In genomic region chr7:30770936-30771858, GRCh38 we compare ENCODE assay signal across 1 cellular context.
TF ChIP-seq lines count a peak whose summit lies in the region.

MINDY4 (plus strand) TSS chr7:30771417; CDS start chr7:30771494, 77 bp downstream.

TF ChIP-seq in K562, 482 proteins besides CTCF, POLR2A, EP300 and RAD21 (continued from another document and continues in another):
- TF ChIP-seq ZBTB9 (CRISPR knock-in tag; IDR thresholded peaks at IDR 0.05): peak; percentile 58
- TF ChIP-seq CREBBP (IDR thresholded peaks at IDR 0.05; ENCODE audit: low read depth, low read length): no peak
- TF ChIP-seq PRPF4 (IDR thresholded peaks at IDR 0.05; ENCODE audit: insufficient read depth, low read depth, low read length, poor library complexity, severe bottlenecking): no peak
- no peak for TF ChIP-seq NFATC3 (IDR thresholded peaks at IDR 0.05)
- TF ChIP-seq ZNF274 (IDR thresholded peaks at IDR 0.05; ENCODE audit: borderline replicate concordance, low read depth, low read length): no peak
- no peak for TF ChIP-seq EZH2 (IDR thresholded peaks at IDR 0.05; ENCODE audit: borderline replicate concordance, low read depth, low read length)
- TF ChIP-seq RNF219 (CRISPR knock-in tag; IDR thresholded peaks at IDR 0.05): no peak
- TF ChIP-seq ELF4 (CRISPR knock-in tag; IDR thresholded peaks at IDR 0.05): no peak
- TF ChIP-seq SAFB2 (IDR thresholded peaks at IDR 0.05; ENCODE audit: borderline replicate concordance, low read depth, low read length, severe bottlenecking): no peak
- no peak for TF ChIP-seq TFAM (CRISPR knock-in tag; conservative IDR thresholded peaks at IDR 0.05)
- TF ChIP-seq HNRNPLL (IDR thresholded peaks at IDR 0.05; ENCODE audit: low read depth, low read length, poor library complexity, severe bottlenecking): peak; percentile 62
- no peak for TF ChIP-seq BRF2 (IDR thresholded peaks at IDR 0.05; ENCODE audit: borderline replicate concordance, insufficient read depth, insufficient read length)
- peak; percentile 74 for TF ChIP-seq RBM22 (IDR thresholded peaks at IDR 0.05; ENCODE audit: low read depth, low read length, poor library complexity, severe bottlenecking)
- TF ChIP-seq ZNF668 (CRISPR knock-in tag; IDR thresholded peaks at IDR 0.05): no peak
- TF ChIP-seq, protein P1, sequence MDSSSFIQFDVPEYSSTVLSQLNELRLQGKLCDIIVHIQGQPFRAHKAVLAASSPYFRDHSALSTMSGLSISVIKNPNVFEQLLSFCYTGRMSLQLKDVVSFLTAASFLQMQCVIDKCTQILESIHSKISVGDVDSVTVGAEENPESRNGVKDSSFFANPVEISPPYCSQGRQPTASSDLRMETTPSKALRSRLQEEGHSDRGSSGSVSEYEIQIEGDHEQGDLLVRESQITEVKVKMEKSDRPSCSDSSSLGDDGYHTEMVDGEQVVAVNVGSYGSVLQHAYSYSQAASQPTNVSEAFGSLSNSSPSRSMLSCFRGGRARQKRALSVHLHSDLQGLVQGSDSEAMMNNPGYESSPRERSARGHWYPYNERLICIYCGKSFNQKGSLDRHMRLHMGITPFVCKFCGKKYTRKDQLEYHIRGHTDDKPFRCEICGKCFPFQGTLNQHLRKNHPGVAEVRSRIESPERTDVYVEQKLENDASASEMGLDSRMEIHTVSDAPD (CRISPR knock-in tag; IDR thresholded peaks at IDR 0.05): no peak
- TF ChIP-seq ZNF644 (tag; IDR thresholded peaks at IDR 0.05; ENCODE audit: low read depth): no peak
- no peak for TF ChIP-seq ZC3H4 (CRISPR knock-in tag; IDR thresholded peaks at IDR 0.05; ENCODE audit: borderline replicate concordance)
- no peak for TF ChIP-seq XRCC3 (IDR thresholded peaks at IDR 0.05)
- no peak for TF ChIP-seq TFE3 (CRISPR knock-in tag; IDR thresholded peaks at IDR 0.05)
- TF ChIP-seq PBX2 (CRISPR knock-in tag; IDR thresholded peaks at IDR 0.05; ENCODE audit: low read depth): no peak
- no peak for TF ChIP-seq PBX2 (tag; conservative IDR thresholded peaks at IDR 0.05; ENCODE audit: low read depth)
- no peak for TF ChIP-seq IRF2 (CRISPR knock-in tag; IDR thresholded peaks at IDR 0.05)
- no peak for TF ChIP-seq CAMTA2 (CRISPR knock-in tag; conservative IDR thresholded peaks at IDR 0.05)
- TF ChIP-seq SNIP1 (IDR thresholded peaks at IDR 0.05; ENCODE audit: low read depth): no peak
- TF ChIP-seq RBFOX2 (IDR thresholded peaks at IDR 0.05; ENCODE audit: low read depth, low read length): peak; percentile 78
- TF ChIP-seq ZNF239 (CRISPR knock-in tag; IDR thresholded peaks at IDR 0.05): no peak
- TF ChIP-seq ZNF766 (CRISPR knock-in tag; conservative IDR thresholded peaks at IDR 0.05): no peak
- TF ChIP-seq, protein P2, sequence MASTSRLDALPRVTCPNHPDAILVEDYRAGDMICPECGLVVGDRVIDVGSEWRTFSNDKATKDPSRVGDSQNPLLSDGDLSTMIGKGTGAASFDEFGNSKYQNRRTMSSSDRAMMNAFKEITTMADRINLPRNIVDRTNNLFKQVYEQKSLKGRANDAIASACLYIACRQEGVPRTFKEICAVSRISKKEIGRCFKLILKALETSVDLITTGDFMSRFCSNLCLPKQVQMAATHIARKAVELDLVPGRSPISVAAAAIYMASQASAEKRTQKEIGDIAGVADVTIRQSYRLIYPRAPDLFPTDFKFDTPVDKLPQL (IDR thresholded peaks at IDR 0.05; ENCODE audit: extremely low read depth, insufficient read length): no peak
- TF ChIP-seq MTA2 (IDR thresholded peaks at IDR 0.05; ENCODE audit: low read depth): no peak
- TF ChIP-seq, protein P3, sequence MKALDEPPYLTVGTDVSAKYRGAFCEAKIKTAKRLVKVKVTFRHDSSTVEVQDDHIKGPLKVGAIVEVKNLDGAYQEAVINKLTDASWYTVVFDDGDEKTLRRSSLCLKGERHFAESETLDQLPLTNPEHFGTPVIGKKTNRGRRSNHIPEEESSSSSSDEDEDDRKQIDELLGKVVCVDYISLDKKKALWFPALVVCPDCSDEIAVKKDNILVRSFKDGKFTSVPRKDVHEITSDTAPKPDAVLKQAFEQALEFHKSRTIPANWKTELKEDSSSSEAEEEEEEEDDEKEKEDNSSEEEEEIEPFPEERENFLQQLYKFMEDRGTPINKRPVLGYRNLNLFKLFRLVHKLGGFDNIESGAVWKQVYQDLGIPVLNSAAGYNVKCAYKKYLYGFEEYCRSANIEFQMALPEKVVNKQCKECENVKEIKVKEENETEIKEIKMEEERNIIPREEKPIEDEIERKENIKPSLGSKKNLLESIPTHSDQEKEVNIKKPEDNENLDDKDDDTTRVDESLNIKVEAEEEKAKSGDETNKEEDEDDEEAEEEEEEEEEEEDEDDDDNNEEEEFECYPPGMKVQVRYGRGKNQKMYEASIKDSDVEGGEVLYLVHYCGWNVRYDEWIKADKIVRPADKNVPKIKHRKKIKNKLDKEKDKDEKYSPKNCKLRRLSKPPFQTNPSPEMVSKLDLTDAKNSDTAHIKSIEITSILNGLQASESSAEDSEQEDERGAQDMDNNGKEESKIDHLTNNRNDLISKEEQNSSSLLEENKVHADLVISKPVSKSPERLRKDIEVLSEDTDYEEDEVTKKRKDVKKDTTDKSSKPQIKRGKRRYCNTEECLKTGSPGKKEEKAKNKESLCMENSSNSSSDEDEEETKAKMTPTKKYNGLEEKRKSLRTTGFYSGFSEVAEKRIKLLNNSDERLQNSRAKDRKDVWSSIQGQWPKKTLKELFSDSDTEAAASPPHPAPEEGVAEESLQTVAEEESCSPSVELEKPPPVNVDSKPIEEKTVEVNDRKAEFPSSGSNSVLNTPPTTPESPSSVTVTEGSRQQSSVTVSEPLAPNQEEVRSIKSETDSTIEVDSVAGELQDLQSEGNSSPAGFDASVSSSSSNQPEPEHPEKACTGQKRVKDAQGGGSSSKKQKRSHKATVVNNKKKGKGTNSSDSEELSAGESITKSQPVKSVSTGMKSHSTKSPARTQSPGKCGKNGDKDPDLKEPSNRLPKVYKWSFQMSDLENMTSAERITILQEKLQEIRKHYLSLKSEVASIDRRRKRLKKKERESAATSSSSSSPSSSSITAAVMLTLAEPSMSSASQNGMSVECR (CRISPR knock-in tag; IDR thresholded peaks at IDR 0.05): peak; percentile 83
- no peak for TF ChIP-seq MCM5 (IDR thresholded peaks at IDR 0.05; ENCODE audit: low read depth)
- TF ChIP-seq ZNF75A (CRISPR knock-in tag; IDR thresholded peaks at IDR 0.05): no peak
- TF ChIP-seq TRIM28 (IDR thresholded peaks at IDR 0.05): no peak
- no peak for TF ChIP-seq CBFB (CRISPR knock-in tag; IDR thresholded peaks at IDR 0.05)
- TF ChIP-seq CBX8 (IDR thresholded peaks at IDR 0.05; ENCODE audit: borderline replicate concordance, extremely low read depth, low read depth, low read length, poor library complexity, severe bottlenecking): no peak
- no peak for TF ChIP-seq ZNF347 (CRISPR knock-in tag; IDR thresholded peaks at IDR 0.05; ENCODE audit: low read depth)
- TF ChIP-seq, protein P4, sequence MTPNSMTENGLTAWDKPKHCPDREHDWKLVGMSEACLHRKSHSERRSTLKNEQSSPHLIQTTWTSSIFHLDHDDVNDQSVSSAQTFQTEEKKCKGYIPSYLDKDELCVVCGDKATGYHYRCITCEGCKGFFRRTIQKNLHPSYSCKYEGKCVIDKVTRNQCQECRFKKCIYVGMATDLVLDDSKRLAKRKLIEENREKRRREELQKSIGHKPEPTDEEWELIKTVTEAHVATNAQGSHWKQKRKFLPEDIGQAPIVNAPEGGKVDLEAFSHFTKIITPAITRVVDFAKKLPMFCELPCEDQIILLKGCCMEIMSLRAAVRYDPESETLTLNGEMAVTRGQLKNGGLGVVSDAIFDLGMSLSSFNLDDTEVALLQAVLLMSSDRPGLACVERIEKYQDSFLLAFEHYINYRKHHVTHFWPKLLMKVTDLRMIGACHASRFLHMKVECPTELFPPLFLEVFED (CRISPR knock-in tag; conservative IDR thresholded peaks at IDR 0.05): no peak
- no peak for TF ChIP-seq ZNF717 (CRISPR knock-in tag; IDR thresholded peaks at IDR 0.05)
- no peak for TF ChIP-seq STAT5B (CRISPR knock-in tag; IDR thresholded peaks at IDR 0.05)
- no peak for TF ChIP-seq TAL1 (IDR thresholded peaks at IDR 0.05)
- no peak for TF ChIP-seq E2F8 (IDR thresholded peaks at IDR 0.05; ENCODE audit: low read depth, partially characterized antibody)
- TF ChIP-seq, protein P5, sequence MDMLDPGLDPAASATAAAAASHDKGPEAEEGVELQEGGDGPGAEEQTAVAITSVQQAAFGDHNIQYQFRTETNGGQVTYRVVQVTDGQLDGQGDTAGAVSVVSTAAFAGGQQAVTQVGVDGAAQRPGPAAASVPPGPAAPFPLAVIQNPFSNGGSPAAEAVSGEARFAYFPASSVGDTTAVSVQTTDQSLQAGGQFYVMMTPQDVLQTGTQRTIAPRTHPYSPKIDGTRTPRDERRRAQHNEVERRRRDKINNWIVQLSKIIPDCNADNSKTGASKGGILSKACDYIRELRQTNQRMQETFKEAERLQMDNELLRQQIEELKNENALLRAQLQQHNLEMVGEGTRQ (CRISPR knock-in tag; IDR thresholded peaks at IDR 0.05): no peak
- TF ChIP-seq STAT5A (IDR thresholded peaks at IDR 0.05; ENCODE audit: borderline replicate concordance, low read length): no peak
